ENCODE assay signal across 8 cellular contexts in genomic region chr5:79512692-79513518, GRCh38. TPM values are rescaled to one million over a fixed set of nuclear protein-coding genes. Genes with fewer than 3 reads are reported as not detected.
DNase-seq lines count a peak whose midpoint lies in the region; ATAC-seq and TF ChIP-seq lines count a peak whose summit lies in the region.

No MANE protein-coding gene starts in this region.

- peak overlapping the region; percentile 78 for H3K4me3 ChIP-seq in NT2/D1 (ENCODE audit: insufficient read length, low read depth)

- H3K27ac Mint-ChIP-seq in type B pancreatic cell: peak overlapping the region; percentile 95

- no peaks in the 10 kb centered on the region for H3K9me3 ChIP-seq in NT2/D1 (ENCODE audit: insufficient read depth, low read length)

- peak overlapping the region; percentile 98 for H3K4me3 Mint-ChIP-seq in type B pancreatic cell

- H3K36me3 ChIP-seq in NT2/D1 (ENCODE audit: insufficient read depth, insufficient read length, low read length): peaks cover 3% of the 10 kb centered on the region

- H3K4me1 ChIP-seq in NT2/D1 (ENCODE audit: insufficient read depth, insufficient read length): peaks cover 3% of the 10 kb centered on the region

- H3K27me3 ChIP-seq in NT2/D1 (ENCODE audit: insufficient read depth, insufficient read length): no peaks in the 10 kb centered on the region

- DNase-seq in ELF-1 (ENCODE audit: low read depth, low spot score) (peak; percentile 49), NT2/D1 (ENCODE audit: low read depth, low spot score) (no peak), cerebellar cortex (ENCODE audit: low spot score) (peak; percentile 47), lung microvascular endothelial cell (ENCODE audit: low read depth in 2 of 2) (peak; percentile 1 to 13), type B pancreatic cell (ENCODE audit: extremely low spot score, unreplicated experiment) (no peak), occipital lobe (lab: John Stamatoyannopoulos, UW) (no peak)

- peak overlapping the region; percentile 93 for H3K9ac ChIP-seq in NT2/D1 (ENCODE audit: insufficient read length, low read depth)

- peak overlapping the region; percentile 83 for H3K27ac ChIP-seq in 22Rv1

- H3K9me3 Mint-ChIP-seq in type B pancreatic cell: no peaks in the 10 kb centered on the region

- TF ChIP-seq CTCF in 22Rv1 (IDR thresholded peaks at IDR 0.05) (no peak), type B pancreatic cell (conservative IDR thresholded peaks at IDR 0.05) (peak; percentile 2)

- no peak for ATAC-seq in GM18861 (IDR thresholded peaks at IDR 0.05; ENCODE audit: unreplicated experiment)

- H3K36me3 Mint-ChIP-seq in type B pancreatic cell: no peaks in the 10 kb centered on the region

- H3K4me1 Mint-ChIP-seq in type B pancreatic cell (ENCODE audit: unreplicated experiment): peaks cover 35% of the 10 kb centered on the region

- H3K27me3 Mint-ChIP-seq in type B pancreatic cell: peaks cover 2% of the 10 kb centered on the region

RNA-seq across cellular contexts. Expression of gene HOMER1, which starts 1.0 kb away (rescaled TPM):
- total RNA-seq in lung microvascular endothelial cell (3.7 and 11.7 TPM in 2 replicates), type B pancreatic cell (ENCODE audit: low replicate concordance) (13.9 and 20.0 TPM in 2 replicates), occipital lobe (174 TPM)

Comparison
In these comparisons a context has a peak if more than half of its experiments do, and no peak if none do; other contexts are left out.
1. DNase-seq: peak in ELF-1 (single experiment), cerebellar cortex (single experiment) and lung microvascular endothelial cell (2 of 2); none in NT2/D1 (single experiment), type B pancreatic cell (single experiment) and occipital lobe (single experiment).